Comparison of ENCODE assay signal across 26 cellular contexts in genomic region chr6:68776382-68776781, GRCh38.
"Had no signal": no experiment of that assay in that cellular context is flagged by ENCODE, and none has a peak within 500 bp of the region (broad histone marks: within the 10 kb centered on the region; RNA-seq: fewer than 3 reads in every experiment).

No MANE protein-coding gene starts in this region.

- ATAC-seq: activated CD8-positive, alpha-beta memory T cell treated with anti-CD3 and anti-CD28 coated beads, Interleukin-2, amount 10 ng/mL, durations not matched to agents 7 days and 5 days; activated CD8-positive, alpha-beta T cell treated with anti-CD3 and anti-CD28 coated beads for 36 hours; gastrocnemius medialis; left colon; mucosa of descending colon; stimulated activated naive B cell treated with anti-CD40 and anti-IgM and Interleukin-4, amounts not matched to agents 10 μg/mL and 1 μg/mL and 100 μg/mL, for 72 hours; T-cell had no signal

- DNase-seq: activated CD4-positive, alpha-beta T cell treated with anti-CD3 and anti-CD28 coated beads, Interleukin-2, amount 10 ng/mL, durations not matched to agents 7 days and 5 days; activated CD4-positive, CD25-positive, alpha-beta regulatory T cell treated with anti-CD3 and anti-CD28 coated beads, Interleukin-2, amount 50 U/mL, for 72 hours; activated CD8-positive, alpha-beta memory T cell treated with anti-CD3 and anti-CD28 coated beads, Interleukin-2, amount 10 ng/mL, durations not matched to agents 7 days and 5 days; activated CD8-positive, alpha-beta T cell treated with anti-CD3 and anti-CD28 coated beads for 36 hours; activated effector memory CD4-positive, alpha-beta T cell treated with anti-CD3 and anti-CD28 coated beads, Interleukin-2, amount 50 U/mL, for 16 hours; activated T-cell treated with anti-CD3 and anti-CD28 coated beads for 4 hours; endodermal cell; esophagus squamous epithelium; gastrocnemius medialis; heart left ventricle; islet precursor cell; left colon; mesenchymal stem cell; mucosa of descending colon; naive B cell; occipital lobe; posterior cingulate gyrus; sigmoid colon; stimulated activated CD4-positive, alpha-beta T cell treated with anti-CD3 and anti-CD28 coated beads, Interleukin-15, amount 100 ng/mL, for 24 hours; stimulated activated CD8-positive, alpha-beta memory T cell treated with anti-CD3 and anti-CD28 coated beads, Interleukin-4, amount 100 ng/mL, for 48 hours; stimulated activated naive B cell treated with anti-CD40 and anti-IgM and Interleukin-4, amounts not matched to agents 10 μg/mL and 1 μg/mL and 100 μg/mL, for 72 hours; T-cell had no signal

- H3K27me3 ChIP-seq: ascending aorta, esophagus squamous epithelium, gastrocnemius medialis, heart left ventricle, sigmoid colon had no signal

- H3K4me1 ChIP-seq: ascending aorta, esophagus squamous epithelium, gastrocnemius medialis, sigmoid colon had no signal

- H3K27ac ChIP-seq: ascending aorta, coronary artery, esophagus squamous epithelium, gastrocnemius medialis, heart left ventricle, sigmoid colon, VCaP had no signal

- H3K9me3 ChIP-seq: ascending aorta, esophagus squamous epithelium, gastrocnemius medialis, heart left ventricle, mucosa of descending colon, sigmoid colon had no signal

- H3K4me3 ChIP-seq: ascending aorta, coronary artery, esophagus squamous epithelium, gastrocnemius medialis, heart left ventricle, mucosa of descending colon, sigmoid colon, smooth muscle cell had no signal

- H3K36me3 ChIP-seq: ascending aorta, esophagus squamous epithelium, gastrocnemius medialis, heart left ventricle, sigmoid colon had no signal
